In genomic region chr13:91868351-91868750, GRCh38 we compare ENCODE assay signal across 22 cellular contexts.
"Had no signal": no experiment of that assay in that cellular context is flagged by ENCODE, and none has a peak within 500 bp of the region (broad histone marks: within the 10 kb centered on the region; RNA-seq: fewer than 3 reads in every experiment).

No MANE protein-coding gene starts in this region.

- ATAC-seq: effector memory CD8-positive, alpha-beta T cell; esophagus mucosa; gastrocnemius medialis; heart right ventricle; left cardiac atrium; left lung; left ventricle myocardium superior; lower lobe of right lung; mucosa of descending colon had no signal

- DNase-seq: colonic mucosa; cortex of kidney; effector CD8-positive, alpha-beta T cell; effector memory CD8-positive, alpha-beta T cell; endodermal cell; erythroblast; esophagus squamous epithelium; foreskin fibroblast; foreskin melanocyte; gastrocnemius medialis; glutamatergic neuron; head of caudate nucleus; heart right ventricle; hippocampal formation; left cardiac atrium; left lung; left ventricle myocardium superior; lower lobe of right lung; mesenchymal stem cell; mucosa of descending colon; naive B cell had no signal
